ENCODE assay signal across 1 cellular context in genomic region chr3:194720048-194720447, GRCh38.
TF ChIP-seq lines count a peak whose summit lies in the region.

No MANE protein-coding gene starts in this region.

TF ChIP-seq in WTC11, 78 proteins besides CTCF, POLR2A, EP300 and RAD21 (continued from another document):
- TF ChIP-seq FOXP4 (CRISPR knock-in tag; IDR thresholded peaks at IDR 0.05) (no peak), NFYB (CRISPR knock-in tag; conservative IDR thresholded peaks at IDR 0.05; ENCODE audit: low read depth) (no peak), PRRX2 (CRISPR knock-in tag; IDR thresholded peaks at IDR 0.05) (no peak), RORB (CRISPR knock-in tag; IDR thresholded peaks at IDR 0.05) (no peak), TEAD1 (CRISPR knock-in tag; IDR thresholded peaks at IDR 0.05) (no peak), EMX1 (CRISPR knock-in tag; IDR thresholded peaks at IDR 0.05) (no peak), HMGXB4 (CRISPR knock-in tag; IDR thresholded peaks at IDR 0.05) (no peak), ZNF425 (CRISPR knock-in tag; conservative IDR thresholded peaks at IDR 0.05) (no peak), ESRRA (CRISPR knock-in tag; IDR thresholded peaks at IDR 0.05; ENCODE audit: borderline replicate concordance) (no peak), USF2 (CRISPR knock-in tag; IDR thresholded peaks at IDR 0.05) (no peak)
